13 cellular contexts compared by ENCODE assay signal in the genomic region with DNA sequence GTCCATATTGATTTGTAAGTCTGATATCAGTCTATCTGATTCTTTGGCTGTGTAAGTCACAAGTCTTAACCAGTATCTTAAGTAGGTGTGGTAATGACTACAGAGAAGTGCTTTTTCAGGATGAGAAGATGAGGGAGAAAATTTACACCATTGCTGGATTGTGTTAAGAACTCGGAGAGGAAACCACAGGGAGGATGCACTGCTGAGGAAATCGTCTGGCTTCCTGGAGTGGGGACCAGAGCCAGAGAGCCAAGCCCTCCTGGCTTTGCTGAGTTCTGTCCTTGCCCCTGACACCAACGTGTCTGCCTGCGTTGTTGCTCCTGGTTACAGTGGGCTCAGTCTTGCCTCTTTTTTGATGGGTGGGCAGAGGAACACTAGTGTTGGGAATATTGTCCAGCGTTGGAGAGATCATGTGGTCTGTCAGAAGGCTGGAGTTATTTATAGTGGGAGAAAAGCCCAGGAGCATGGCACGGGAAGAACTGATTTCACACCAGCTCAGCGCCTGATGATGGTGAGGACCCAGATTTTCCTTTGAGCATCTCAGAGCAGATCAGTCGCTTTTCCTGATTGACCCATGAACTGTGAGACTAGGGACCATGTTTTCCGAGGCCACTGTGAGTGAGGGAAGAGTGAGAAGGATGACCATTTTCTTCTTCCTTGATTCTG. TPM values are rescaled to one million over a fixed set of nuclear protein-coding genes. Genes with fewer than 3 reads are reported as not detected.
DNase-seq lines count a peak whose midpoint lies in the region; ATAC-seq lines count a peak whose summit lies in the region.
"Had no signal": no experiment of that assay in that cellular context is flagged by ENCODE, and none has a peak within 500 bp of the region (broad histone marks: within the 10 kb centered on the region; RNA-seq: fewer than 3 reads in every experiment).

No MANE protein-coding gene starts in this region.

- H3K4me3 Mint-ChIP-seq in activated CD4-positive, alpha-beta memory T cell treated with anti-CD3 and anti-CD28 coated beads, Interleukin-2, amount 10 ng/mL, durations not matched to agents 7 days and 5 days: no peak overlapping the region
- no peak overlapping the region for H3K4me3 Mint-ChIP-seq in activated CD4-positive, alpha-beta memory T cell treated with anti-CD3 and anti-CD28 coated beads for 36 hours
- peak overlapping the region; percentile 71 for H3K4me3 Mint-ChIP-seq in T-helper 17 cell
- H3K4me3 Mint-ChIP-seq: neural crest cell had no signal

- ATAC-seq in T-helper 17 cell: no peak

- CTCF ChIA-PET in activated CD4-positive, alpha-beta memory T cell treated with anti-CD3 and anti-CD28 coated beads, Interleukin-2, amount 10 ng/mL, durations not matched to agents 7 days and 5 days (lab: Charles Lee): interaction anchor here (2.2 to 2.6 kb wide), 2 partner anchors 19 to 32 kb away, joined by 9 to 11 read pairs; no protein-coding TSS in a partner anchor
- CTCF ChIA-PET in activated CD4-positive, alpha-beta memory T cell treated with anti-CD3 and anti-CD28 coated beads for 36 hours (lab: Charles Lee): interaction anchor here (0.5 to 1.9 kb wide), 3 partner anchors 31 to 130 kb away, joined by 4 to 9 read pairs (median 5); no protein-coding TSS in a partner anchor

- POLR2A ChIA-PET in activated CD4-positive, alpha-beta memory T cell treated with anti-CD3 and anti-CD28 coated beads, Interleukin-2, amount 10 ng/mL, durations not matched to agents 7 days and 5 days (lab: Charles Lee): interaction anchor here (0.6 to 3.1 kb wide), 7 partner anchors 13 to 30 kb away, joined by 3 to 13 read pairs (median 4); a partner anchor contains a TSS
- POLR2A ChIA-PET in activated CD4-positive, alpha-beta memory T cell treated with anti-CD3 and anti-CD28 coated beads for 36 hours (lab: Charles Lee): interaction anchor here (0.6 to 0.9 kb wide), 2 partner anchors 20 to 31 kb away, joined by 3 read pairs; no protein-coding TSS in a partner anchor

- no peaks in the 10 kb centered on the region for H3K27me3 Mint-ChIP-seq in activated CD4-positive, alpha-beta memory T cell treated with anti-CD3 and anti-CD28 coated beads, Interleukin-2, amount 10 ng/mL, durations not matched to agents 7 days and 5 days
- no peaks in the 10 kb centered on the region for H3K27me3 Mint-ChIP-seq in activated CD4-positive, alpha-beta memory T cell treated with anti-CD3 and anti-CD28 coated beads for 36 hours
- H3K27me3 Mint-ChIP-seq in T-helper 17 cell: no peaks in the 10 kb centered on the region

- DNase-seq in activated CD4-positive, alpha-beta memory T cell treated with anti-CD3 and anti-CD28 coated beads, Interleukin-2, amount 10 ng/mL, durations not matched to agents 7 days and 5 days: no peak
- DNase-seq in activated CD4-positive, alpha-beta memory T cell treated with anti-CD3 and anti-CD28 coated beads for 36 hours: no peak
- DNase-seq in T-helper 17 cell (no peak), foreskin melanocyte (peak; percentile 53), substantia nigra (lab: John Stamatoyannopoulos, UW) (peak in 1 of 49 donors; percentile 31), T-helper 1 cell (no peak), DMS79 treated with DMSO at 0.1 percent for 48 hours (lab: John Stamatoyannopoulos, UW) (no peak)
- DNase-seq in central memory CD4-positive, alpha-beta T cell: no peak
- DNase-seq: ACHN; activated gamma-delta T cell treated with Interleukin-2 at 50 U/mL for 16 hours; NCI-H1048; stimulated activated naive CD4-positive, alpha-beta T cell treated with Interleukin-2 at 50 U/mL for 16 hours had no signal

- H3K27ac Mint-ChIP-seq in activated CD4-positive, alpha-beta memory T cell treated with anti-CD3 and anti-CD28 coated beads, Interleukin-2, amount 10 ng/mL, durations not matched to agents 7 days and 5 days: peak overlapping the region; percentile 29
- H3K27ac Mint-ChIP-seq in activated CD4-positive, alpha-beta memory T cell treated with anti-CD3 and anti-CD28 coated beads for 36 hours: no peak overlapping the region
- H3K27ac Mint-ChIP-seq in T-helper 17 cell: peak overlapping the region; percentile 92

- peaks cover 79% of the 10 kb centered on the region for H3K4me1 Mint-ChIP-seq in activated CD4-positive, alpha-beta memory T cell treated with anti-CD3 and anti-CD28 coated beads, Interleukin-2, amount 10 ng/mL, durations not matched to agents 7 days and 5 days
- peaks cover 80% of the 10 kb centered on the region for H3K4me1 Mint-ChIP-seq in activated CD4-positive, alpha-beta memory T cell treated with anti-CD3 and anti-CD28 coated beads for 36 hours (ENCODE audit: low read depth)
- H3K4me1 Mint-ChIP-seq in T-helper 17 cell: peaks cover 60% of the 10 kb centered on the region

- peaks cover 21% of the 10 kb centered on the region for H3K36me3 Mint-ChIP-seq in activated CD4-positive, alpha-beta memory T cell treated with anti-CD3 and anti-CD28 coated beads, Interleukin-2, amount 10 ng/mL, durations not matched to agents 7 days and 5 days (ENCODE audit: low read depth)
- peaks cover 7% of the 10 kb centered on the region for H3K36me3 Mint-ChIP-seq in activated CD4-positive, alpha-beta memory T cell treated with anti-CD3 and anti-CD28 coated beads for 36 hours
- H3K36me3 Mint-ChIP-seq in T-helper 17 cell (ENCODE audit: low read depth): peaks cover 3% of the 10 kb centered on the region

- intact Hi-C loops in activated CD4-positive, alpha-beta memory T cell treated with anti-CD3 and anti-CD28 coated beads for 36 hours (cut with micrococcal nuclease): no loop called here

- peak overlapping the region; percentile 17 for H3K27ac ChIP-seq in substantia nigra (ENCODE audit: low read depth, low read length, poor library complexity, severe bottlenecking)

- no peaks in the 10 kb centered on the region for H3K9me3 ChIP-seq in T-helper 17 cell (ENCODE audit: control insufficient read depth, low read length, poor library complexity, severe bottlenecking)

- H3K9me3 Mint-ChIP-seq in activated CD4-positive, alpha-beta memory T cell treated with anti-CD3 and anti-CD28 coated beads, Interleukin-2, amount 10 ng/mL, durations not matched to agents 7 days and 5 days: no peaks in the 10 kb centered on the region
- H3K9me3 Mint-ChIP-seq in activated CD4-positive, alpha-beta memory T cell treated with anti-CD3 and anti-CD28 coated beads for 36 hours: no peaks in the 10 kb centered on the region
- H3K9me3 Mint-ChIP-seq: neural crest cell had no signal

RNA-seq across cellular contexts. Expression of a gene that starts 29.6 kb away (rescaled TPM):
- total RNA-seq in activated CD4-positive, alpha-beta memory T cell treated with anti-CD3 and anti-CD28 coated beads, Interleukin-2, amount 10 ng/mL, durations not matched to agents 7 days and 5 days: 10 to 100 TPM; 48.7 to 54.2 TPM
- total RNA-seq in activated CD4-positive, alpha-beta memory T cell treated with anti-CD3 and anti-CD28 coated beads for 36 hours: 10 to 100 TPM; 20.0 to 29.0 TPM
- total RNA-seq in T-helper 17 cell: 10 to 100 TPM; 44.6 to 53.5 TPM

RNA-seq across cellular contexts. Expression of a gene that starts 48.4 kb away (rescaled TPM):
- total RNA-seq in activated CD4-positive, alpha-beta memory T cell treated with anti-CD3 and anti-CD28 coated beads, Interleukin-2, amount 10 ng/mL, durations not matched to agents 7 days and 5 days: not detected
- total RNA-seq in activated CD4-positive, alpha-beta memory T cell treated with anti-CD3 and anti-CD28 coated beads for 36 hours: under 1 TPM; 0.21 to 0.27 TPM
- total RNA-seq in T-helper 17 cell: not detected

RNA-seq across cellular contexts. Expression of a gene that starts 55.3 kb away (rescaled TPM):
- total RNA-seq in activated CD4-positive, alpha-beta memory T cell treated with anti-CD3 and anti-CD28 coated beads, Interleukin-2, amount 10 ng/mL, durations not matched to agents 7 days and 5 days: 10 to 100 TPM; 33.2 to 37.2 TPM
- total RNA-seq in activated CD4-positive, alpha-beta memory T cell treated with anti-CD3 and anti-CD28 coated beads for 36 hours: 10 to 100 TPM; 27.9 to 29.3 TPM
- 1 to 10 TPM; 8.5 to 9.4 TPM for total RNA-seq in T-helper 17 cell
